In the genomic region with DNA sequence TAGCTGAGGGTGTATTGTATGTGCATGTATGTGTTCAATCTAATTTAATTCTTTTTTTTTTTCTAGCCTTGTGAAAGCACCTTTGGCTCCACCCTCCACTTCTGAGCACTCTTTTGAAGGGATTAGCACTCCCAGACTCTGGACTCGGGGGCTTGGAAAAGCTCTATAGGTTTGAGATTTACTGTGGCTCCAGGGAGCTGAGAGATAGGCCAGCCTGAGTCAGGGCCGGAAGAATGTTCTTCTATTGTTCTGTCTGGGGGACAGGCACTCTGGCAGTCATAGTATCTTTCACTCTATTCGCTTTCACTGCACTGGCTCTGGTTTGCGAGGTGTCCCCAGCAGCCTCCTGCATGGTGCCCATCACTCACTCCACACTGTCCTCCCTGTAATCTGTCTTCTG, we compare ENCODE assay signal across 23 cellular contexts.
A peak's percentile ranks its signal among the peaks of the same experiment; 100 is the strongest.
DNase-seq lines count a peak whose midpoint lies in the region; ATAC-seq and TF ChIP-seq lines count a peak whose summit lies in the region.
"Had no signal": no experiment of that assay in that cellular context is flagged by ENCODE, and none has a peak within 500 bp of the region (broad histone marks: within the 10 kb centered on the region; RNA-seq: fewer than 3 reads in every experiment).

No MANE protein-coding gene starts in this region.

- TF ChIP-seq CTCF in cardiac muscle cell (IDR thresholded peaks at IDR 0.05; ENCODE audit: low read depth, low read length) = no peak
- no peak for TF ChIP-seq CTCF in left ventricle myocardium inferior (IDR thresholded peaks at IDR 0.05; ENCODE audit: borderline replicate concordance)
- no peak for TF ChIP-seq CTCF in fibroblast of the aortic adventitia (IDR thresholded peaks at IDR 0.05; ENCODE audit: insufficient read depth, low read length)
- TF ChIP-seq CTCF in gastrocnemius medialis (IDR thresholded peaks at IDR 0.05 in 4 of 5, conservative IDR thresholded peaks at IDR 0.05 in 1 of 5) = no peak

- TF ChIP-seq POLR2A in gastrocnemius medialis (IDR thresholded peaks at IDR 0.05) = no peak

- intact Hi-C loops in left ventricle myocardium inferior (cut with micrococcal nuclease) = no loop called here
- intact Hi-C loops in gastrocnemius medialis (cut with DNase I; ENCODE audit: low total_unique reads) = no loop called here

- in situ Hi-C loops in gastrocnemius medialis (cut with MboI; ENCODE audit: low sequenced_read_pairs in 4 of 4) = no loop called here

- H3K27ac Mint-ChIP-seq in activated T-cell treated with anti-CD3 and anti-CD28 coated beads, Interleukin-2, amount 50 U/mL, for 24 hours = no peak overlapping the region
- H3K27ac Mint-ChIP-seq: activated B cell treated with CpG ODN at 0.5 μM for 24 hours; activated CD4-positive, alpha-beta memory T cell treated with anti-CD3 and anti-CD28 coated beads for 36 hours; type B pancreatic cell had no signal

- no peaks in the 10 kb centered on the region for H3K9me3 ChIP-seq in cardiac muscle cell (ENCODE audit: low read depth)
- no peaks in the 10 kb centered on the region for H3K9me3 ChIP-seq in left ventricle myocardium inferior (replicated peaks)
- H3K9me3 ChIP-seq in gastrocnemius medialis = no peaks in the 10 kb centered on the region
- H3K9me3 ChIP-seq: stomach had no signal

- no peaks in the 10 kb centered on the region for H3K4me1 Mint-ChIP-seq in activated T-cell treated with anti-CD3 and anti-CD28 coated beads, Interleukin-2, amount 50 U/mL, for 24 hours (ENCODE audit: low read depth)
- H3K4me1 Mint-ChIP-seq: activated B cell treated with CpG ODN at 0.5 μM for 24 hours had no signal

- H3K4me3 ChIP-seq in cardiac muscle cell (no peak overlapping the region), left ventricle myocardium inferior (no peak overlapping the region), fibroblast of the aortic adventitia (ENCODE audit: low read depth, low read length) (no peak overlapping the region), gastrocnemius medialis (no peak overlapping the region)
- H3K4me3 ChIP-seq: stomach had no signal

- DNase-seq in cardiac muscle cell (ENCODE audit: low read depth in 1 of 2, low spot score in 1 of 2) (peak; percentile 36 to 47), left ventricle myocardium inferior (no peak), NCI-H82 treated with DMSO at 0.1 percent for 48 hours (lab: John Stamatoyannopoulos, UW; ENCODE audit: unreplicated experiment) (peak; percentile 30), fibroblast of the aortic adventitia (ENCODE audit: low read depth) (peak; percentile 64), gastrocnemius medialis (no peak), NAMALWA (ENCODE audit: low spot score) (no peak)
- DNase-seq in activated T-cell treated with anti-CD3 and anti-CD28 coated beads, Interleukin-2, amount 50 U/mL, for 24 hours = no peak
- DNase-seq: 8988T; activated B cell treated with CpG ODN at 0.5 μM for 24 hours; activated CD4-positive, alpha-beta memory T cell treated with anti-CD3 and anti-CD28 coated beads for 36 hours; activated gamma-delta T cell; central memory CD4-positive, alpha-beta T cell; GOT3; hypothalamus; NCI-H1417; NCI-H2107; NCI-H524; RPMI8226; stimulated activated CD4-positive, alpha-beta T cell treated with anti-CD3 and anti-CD28 coated beads, Interleukin-12 subunit alpha, Interleukin-12 subunit beta, amount 100 ng/mL, for 4 hours; stomach; T-helper 9 cell had no signal

- no peaks in the 10 kb centered on the region for H3K27me3 Mint-ChIP-seq in activated T-cell treated with anti-CD3 and anti-CD28 coated beads, Interleukin-2, amount 50 U/mL, for 24 hours
- H3K27me3 Mint-ChIP-seq: activated B cell treated with CpG ODN at 0.5 μM for 24 hours; activated CD4-positive, alpha-beta memory T cell treated with anti-CD3 and anti-CD28 coated beads for 36 hours; type B pancreatic cell had no signal

- H3K27me3 ChIP-seq in cardiac muscle cell = no peaks in the 10 kb centered on the region
- no peaks in the 10 kb centered on the region for H3K27me3 ChIP-seq in left ventricle myocardium inferior (ENCODE audit: low read depth)
- no peaks in the 10 kb centered on the region for H3K27me3 ChIP-seq in gastrocnemius medialis
- H3K27me3 ChIP-seq: stomach had no signal

- no peak for ATAC-seq in gastrocnemius medialis
- ATAC-seq in GM18870 (IDR thresholded peaks at IDR 0.05; ENCODE audit: unreplicated experiment) = no peak

- peak overlapping the region; percentile 43 for H3K27ac ChIP-seq in cardiac muscle cell
- H3K27ac ChIP-seq in left ventricle myocardium inferior (replicated peaks) = no peak overlapping the region
- H3K27ac ChIP-seq in gastrocnemius medialis = peak overlapping the region; percentile 46 to 92 (median 68)
- H3K27ac ChIP-seq: stomach had no signal

- no peaks in the 10 kb centered on the region for H3K9me3 Mint-ChIP-seq in activated T-cell treated with anti-CD3 and anti-CD28 coated beads, Interleukin-2, amount 50 U/mL, for 24 hours
- H3K9me3 Mint-ChIP-seq: activated B cell treated with CpG ODN at 0.5 μM for 24 hours, type B pancreatic cell had no signal

- no peak overlapping the region for H3K4me3 Mint-ChIP-seq in activated T-cell treated with anti-CD3 and anti-CD28 coated beads, Interleukin-2, amount 50 U/mL, for 24 hours
- H3K4me3 Mint-ChIP-seq: activated B cell treated with CpG ODN at 0.5 μM for 24 hours; activated CD4-positive, alpha-beta memory T cell treated with anti-CD3 and anti-CD28 coated beads for 36 hours; type B pancreatic cell had no signal

- H3K36me3 ChIP-seq in cardiac muscle cell (no peaks in the 10 kb centered on the region), left ventricle myocardium inferior (no peaks in the 10 kb centered on the region), gastrocnemius medialis (no peaks in the 10 kb centered on the region)
- H3K36me3 ChIP-seq: stomach had no signal

- H3K4me1 ChIP-seq in cardiac muscle cell (ENCODE audit: low read depth) = peaks cover 28% of the 10 kb centered on the region
- H3K4me1 ChIP-seq in left ventricle myocardium inferior = peaks cover 20% of the 10 kb centered on the region
- H3K4me1 ChIP-seq in gastrocnemius medialis = peaks cover 14 to 35% of the 10 kb centered on the region in 2 donors

- H3K36me3 Mint-ChIP-seq in activated T-cell treated with anti-CD3 and anti-CD28 coated beads, Interleukin-2, amount 50 U/mL, for 24 hours (ENCODE audit: low read depth) = no peaks in the 10 kb centered on the region
- H3K36me3 Mint-ChIP-seq: activated CD4-positive, alpha-beta memory T cell treated with anti-CD3 and anti-CD28 coated beads for 36 hours; type B pancreatic cell had no signal

Comparison
In these comparisons a context has a peak if more than half of its experiments do, and no peak if none do; other contexts are left out.
1. DNase-seq: peak in cardiac muscle cell (2 of 2), NCI-H82 treated with DMSO at 0.1 percent for 48 hours (single experiment) and fibroblast of the aortic adventitia (single experiment); none in left ventricle myocardium inferior (single experiment), gastrocnemius medialis (0 of 2), NAMALWA (single experiment) and activated T-cell treated with anti-CD3 and anti-CD28 coated beads, Interleukin-2, amount 50 U/mL, for 24 hours (single experiment).